Comparison of ENCODE assay signal across 9 cellular contexts in genomic region chr1:116666090-116666489, GRCh38. TPM values are rescaled to one million over a fixed set of nuclear protein-coding genes. Genes with fewer than 3 reads are reported as not detected.
DNase-seq lines count a peak whose midpoint lies in the region; ATAC-seq and TF ChIP-seq lines count a peak whose summit lies in the region.
"Had no signal": no experiment of that assay in that cellular context is flagged by ENCODE, and none has a peak within 500 bp of the region (broad histone marks: within the 10 kb centered on the region; RNA-seq: fewer than 3 reads in every experiment).

No MANE protein-coding gene starts in this region.

- DNase-seq in COLO668 (lab: John Stamatoyannopoulos, UW; ENCODE audit: unreplicated experiment) (peak; percentile 39), KBM-7 (peak; percentile 32), NCI-H1105 (lab: John Stamatoyannopoulos, UW) (no peak)
- DNase-seq in stimulated activated naive CD4-positive, alpha-beta T cell treated with Interleukin-2 at 50 U/mL for 16 hours (lab: John Stamatoyannopoulos, UW): no peak
- DNase-seq: NCI-H446 had no signal

- H3K9me2 ChIP-seq in neural cell (ENCODE audit: insufficient read depth, low read length): no peaks in the 10 kb centered on the region

- peaks cover 53% of the 10 kb centered on the region for H3K79me2 ChIP-seq in neural cell (replicated peaks; ENCODE audit: insufficient read depth, low read length)

- H3K27ac ChIP-seq in neural cell (ENCODE audit: low read length): peak overlapping the region; percentile 32

- peak overlapping the region; percentile 97 for H3K4me2 ChIP-seq in neural cell (ENCODE audit: low read length)

- TF ChIP-seq RAD21 in neural cell (conservative IDR thresholded peaks at IDR 0.05): no peak

- H3K9ac ChIP-seq in endocrine pancreas (ENCODE audit: control insufficient read depth, insufficient read depth, low read length): no peak overlapping the region
- peak overlapping the region; percentile 79 for H3K9ac ChIP-seq in neural cell (ENCODE audit: low read length)

- H3F3A ChIP-seq in neural cell (ENCODE audit: insufficient read depth, low read length, poor library complexity, severe bottlenecking): no peaks in the 10 kb centered on the region

- no peaks in the 10 kb centered on the region for H4K20me1 ChIP-seq in neural cell (ENCODE audit: insufficient read depth)

- H3K27me3 ChIP-seq in endocrine pancreas (ENCODE audit: control insufficient read depth, insufficient read depth, low read length): no peaks in the 10 kb centered on the region
- no peaks in the 10 kb centered on the region for H3K27me3 ChIP-seq in neural cell (ENCODE audit: insufficient read depth, low read depth, low read length)

- no peaks in the 10 kb centered on the region for H3K4me1 ChIP-seq in endocrine pancreas (ENCODE audit: control insufficient read depth, insufficient read depth, low read length)

- no peaks in the 10 kb centered on the region for H3K36me3 ChIP-seq in endocrine pancreas (ENCODE audit: control insufficient read depth, insufficient read depth, low read length)
- H3K36me3 ChIP-seq in neural cell (ENCODE audit: insufficient read depth, low read length): no peaks in the 10 kb centered on the region

- in situ Hi-C loops in KBM-7 (cut with MboI; ENCODE audit: low pct_unique_long_range_greater_than_20kb, low sequenced_read_pairs): no loop called here

- peak; percentile 10 for TF ChIP-seq CTCF in neural cell (IDR thresholded peaks at IDR 0.05; ENCODE audit: poor library complexity, severe bottlenecking)

- no peak for TF ChIP-seq EP300 in neural cell (conservative IDR thresholded peaks at IDR 0.05; ENCODE audit: poor library complexity, severe bottlenecking)

- ATAC-seq in GM18909 (IDR thresholded peaks at IDR 0.05; ENCODE audit: poor library complexity, unreplicated experiment) (no peak), GM19463 (IDR thresholded peaks at IDR 0.05; ENCODE audit: unreplicated experiment) (no peak)

- H3K9me3 ChIP-seq in endocrine pancreas (ENCODE audit: control insufficient read depth, low read length): no peaks in the 10 kb centered on the region
- no peaks in the 10 kb centered on the region for H3K9me3 ChIP-seq in neural cell (ENCODE audit: low read length)

- no peak overlapping the region for H2AFZ ChIP-seq in neural cell (ENCODE audit: low read depth, low read length)

- peak overlapping the region; percentile 54 for H3K4me3 ChIP-seq in endocrine pancreas (ENCODE audit: control insufficient read depth, insufficient read depth, low read length)
- peak overlapping the region; percentile 92 for H3K4me3 ChIP-seq in neural cell (ENCODE audit: low read length)

TF ChIP-seq in neural cell, 6 proteins besides CTCF, POLR2A, EP300 and RAD21:
- no peak for TF ChIP-seq TAF1 (IDR thresholded peaks at IDR 0.05; ENCODE audit: low read depth)
- TF ChIP-seq SMC3 (conservative IDR thresholded peaks at IDR 0.05; ENCODE audit: poor library complexity): no peak
- no peak for TF ChIP-seq POLR2AphosphoS5 (IDR thresholded peaks at IDR 0.05)
- no peak for TF ChIP-seq MXI1 (conservative IDR thresholded peaks at IDR 0.05; ENCODE audit: poor library complexity, severe bottlenecking)
- TF ChIP-seq, protein P1, sequence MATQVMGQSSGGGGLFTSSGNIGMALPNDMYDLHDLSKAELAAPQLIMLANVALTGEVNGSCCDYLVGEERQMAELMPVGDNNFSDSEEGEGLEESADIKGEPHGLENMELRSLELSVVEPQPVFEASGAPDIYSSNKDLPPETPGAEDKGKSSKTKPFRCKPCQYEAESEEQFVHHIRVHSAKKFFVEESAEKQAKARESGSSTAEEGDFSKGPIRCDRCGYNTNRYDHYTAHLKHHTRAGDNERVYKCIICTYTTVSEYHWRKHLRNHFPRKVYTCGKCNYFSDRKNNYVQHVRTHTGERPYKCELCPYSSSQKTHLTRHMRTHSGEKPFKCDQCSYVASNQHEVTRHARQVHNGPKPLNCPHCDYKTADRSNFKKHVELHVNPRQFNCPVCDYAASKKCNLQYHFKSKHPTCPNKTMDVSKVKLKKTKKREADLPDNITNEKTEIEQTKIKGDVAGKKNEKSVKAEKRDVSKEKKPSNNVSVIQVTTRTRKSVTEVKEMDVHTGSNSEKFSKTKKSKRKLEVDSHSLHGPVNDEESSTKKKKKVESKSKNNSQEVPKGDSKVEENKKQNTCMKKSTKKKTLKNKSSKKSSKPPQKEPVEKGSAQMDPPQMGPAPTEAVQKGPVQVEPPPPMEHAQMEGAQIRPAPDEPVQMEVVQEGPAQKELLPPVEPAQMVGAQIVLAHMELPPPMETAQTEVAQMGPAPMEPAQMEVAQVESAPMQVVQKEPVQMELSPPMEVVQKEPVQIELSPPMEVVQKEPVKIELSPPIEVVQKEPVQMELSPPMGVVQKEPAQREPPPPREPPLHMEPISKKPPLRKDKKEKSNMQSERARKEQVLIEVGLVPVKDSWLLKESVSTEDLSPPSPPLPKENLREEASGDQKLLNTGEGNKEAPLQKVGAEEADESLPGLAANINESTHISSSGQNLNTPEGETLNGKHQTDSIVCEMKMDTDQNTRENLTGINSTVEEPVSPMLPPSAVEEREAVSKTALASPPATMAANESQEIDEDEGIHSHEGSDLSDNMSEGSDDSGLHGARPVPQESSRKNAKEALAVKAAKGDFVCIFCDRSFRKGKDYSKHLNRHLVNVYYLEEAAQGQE (IDR thresholded peaks at IDR 0.05; ENCODE audit: borderline replicate concordance): no peak
- no peak for TF ChIP-seq EZH2 (IDR thresholded peaks at IDR 0.05; ENCODE audit: borderline replicate concordance, insufficient read depth, low read length, poor library complexity, severe bottlenecking)

RNA-seq across cellular contexts. Expression of gene IGSF3, which starts 1.4 kb away (rescaled TPM):
- polyA plus RNA-seq in neural cell: 81.1 and 81.4 TPM in 2 replicates
- polyA minus RNA-seq in neural cell: 176 and 205 TPM in 2 replicates

Comparison
In these comparisons a context has a peak if more than half of its experiments do, and no peak if none do; other contexts are left out.
1. DNase-seq: peak in COLO668 (single experiment) and KBM-7 (single experiment); none in NCI-H1105 (single experiment) and stimulated activated naive CD4-positive, alpha-beta T cell treated with Interleukin-2 at 50 U/mL for 16 hours (single experiment).